ENCODE assay signal across 9 cellular contexts in genomic region chr11:128732471-128733277, GRCh38. TPM values are rescaled to one million over a fixed set of nuclear protein-coding genes. Genes with fewer than 3 reads are reported as not detected.
DNase-seq lines count a peak whose midpoint lies in the region; ATAC-seq and TF ChIP-seq lines count a peak whose summit lies in the region.
"Had no signal": no experiment of that assay in that cellular context is flagged by ENCODE, and none has a peak within 500 bp of the region (broad histone marks: within the 10 kb centered on the region; RNA-seq: fewer than 3 reads in every experiment).

No MANE protein-coding gene starts in this region.

- H3K4me1 Mint-ChIP-seq in immature natural killer cell: peaks cover 99 to 100% of the 10 kb centered on the region in 2 donors

- no peaks in the 10 kb centered on the region for H3K9me3 Mint-ChIP-seq in immature natural killer cell

- H3K27me3 Mint-ChIP-seq in immature natural killer cell (ENCODE audit: low read depth in 3 of 3): peaks cover 0 to 5% (median 0%) of the 10 kb centered on the region in 3 donors

- DNase-seq in immature natural killer cell (no peak), SK-N-DZ (ENCODE audit: low spot score) (no peak), left colon (no peak), prostate gland (ENCODE audit: low spot score) (no peak)
- no peak for DNase-seq in activated effector memory CD4-positive, alpha-beta T cell treated with Interleukin-2 at 50 U/mL for 16 hours

- no peak overlapping the region for H3K27ac ChIP-seq in prostate gland
- H3K27ac ChIP-seq: epithelial cell of prostate had no signal

- H3K36me3 ChIP-seq in prostate gland: no peaks in the 10 kb centered on the region

- no peak for TF ChIP-seq CTCF in prostate gland (IDR thresholded peaks at IDR 0.05)

- WGBS in prostate gland: 90% methylated on average over 8 of the region's 8 CpGs

- no peak for TF ChIP-seq POLR2A in prostate gland (IDR thresholded peaks at IDR 0.05)

- no peaks in the 10 kb centered on the region for H3K9me3 ChIP-seq in prostate gland

- H3K27ac Mint-ChIP-seq in immature natural killer cell: peak overlapping the region; percentile 81 to 95 (median 94)

- intact Hi-C loops in left colon (cut with DNase I, micrococcal nuclease) (no loop called here), prostate gland (cut with DNase I) (no loop called here)

- no peaks in the 10 kb centered on the region for H3K27me3 ChIP-seq in prostate gland (replicated peaks; ENCODE audit: insufficient read depth)

- no peak overlapping the region for H3K4me3 ChIP-seq in prostate gland

- peak overlapping the region; percentile 78 to 90 (median 84) for H3K4me3 Mint-ChIP-seq in immature natural killer cell

- peaks cover 6 to 11% (median 9%) of the 10 kb centered on the region in 3 donors for H3K36me3 Mint-ChIP-seq in immature natural killer cell

- ATAC-seq in GM18858 (IDR thresholded peaks at IDR 0.05; ENCODE audit: unreplicated experiment): peak; percentile 31
- peak; percentile 22 for ATAC-seq in GM21723 (IDR thresholded peaks at IDR 0.05; ENCODE audit: unreplicated experiment)
- peak; percentile 26 for ATAC-seq in HG03558 (IDR thresholded peaks at IDR 0.05; ENCODE audit: extremely low read depth, unreplicated experiment)
- no peak for ATAC-seq in left colon

- H3K4me1 ChIP-seq in prostate gland (replicated peaks): no peaks in the 10 kb centered on the region

RNA-seq across cellular contexts. Expression of gene FLI1, which starts 38.8 kb away (rescaled TPM):
- polyA plus RNA-seq in immature natural killer cell: 100 to 1,000 TPM in 1 of 3 donors, 10 to 100 TPM in 2; 52.2 to 113 (median 61.1) TPM
- not detected in 2 replicates for polyA plus RNA-seq in SK-N-DZ (2014; cell fraction: cytosol; rRNA removed)
- polyA plus RNA-seq in SK-N-DZ (2014; cell fraction: nucleus; rRNA removed): not detected in 2 replicates
- total RNA-seq in left colon (10 to 100 TPM in 1 of 2 donors, 1 to 10 TPM in 1; 5.6 to 10.6 TPM), prostate gland (10 to 100 TPM in 1 of 2 donors, 1 to 10 TPM in 1; 9.8 to 10.6 TPM)
